ENCODE assay signal across 8 cellular contexts in genomic region chr4:337143-337931, GRCh38. TPM values are rescaled to one million over a fixed set of nuclear protein-coding genes. Genes with fewer than 3 reads are reported as not detected.
DNase-seq lines count a peak whose midpoint lies in the region; ATAC-seq and TF ChIP-seq lines count a peak whose summit lies in the region.

Gene ZNF141, plus strand, starts transcription at chr4:337814. Its CDS starts 170 bp downstream, at chr4:337984.

- intact Hi-C loops in Right ventricle myocardium superior (cut with DNase I), result no loop called here
- intact Hi-C loops in tibial artery (cut with DNase I; ENCODE audit: low total_unique reads), result loop anchor here (10.0 kb wide), 3 partner anchors 93 to 337 kb away; partner anchors contain the start of genes ATP5ME and MYL5

- in situ Hi-C loops in G401 (cut with HindIII; ENCODE audit: low sequenced_read_pairs), result no loop called here

- H3K27me3 ChIP-seq in H7 (ENCODE audit: control insufficient read depth, insufficient read depth, low read length), result peaks cover 11% of the 10 kb centered on the region
- H3K27me3 ChIP-seq in adipocyte (replicated peaks; ENCODE audit: control insufficient read depth, insufficient read depth, low read length), result no peaks in the 10 kb centered on the region
- no peaks in the 10 kb centered on the region for H3K27me3 ChIP-seq in parathyroid adenoma (ENCODE audit: control insufficient read depth, insufficient read depth, low read length)
- no peaks in the 10 kb centered on the region for H3K27me3 ChIP-seq in tibial artery

- H3K4me3 ChIP-seq in H7 (ENCODE audit: insufficient read depth, low read depth, low read length) (peak within 1 kb of the TSS; percentile 91), adipocyte (ENCODE audit: low read length) (peak within 1 kb of the TSS; percentile 98), parathyroid adenoma (ENCODE audit: low read depth, low read length) (peak within 1 kb of the TSS; percentile 70), tibial artery (peak within 1 kb of the TSS; percentile 87 to 89)

- H3K79me2 ChIP-seq in parathyroid adenoma, result peaks cover 18% of the 10 kb centered on the region

- H3K4me1 ChIP-seq in adipocyte (ENCODE audit: control insufficient read depth, insufficient read depth, low read length) (peaks cover 16% of the 10 kb centered on the region), parathyroid adenoma (no peaks in the 10 kb centered on the region), tibial artery (peaks cover 0 to 25% (median 8%) of the 10 kb centered on the region in 4 donors)

- H2AFZ ChIP-seq in parathyroid adenoma, result peak within 1 kb of the TSS; percentile 89

- H3K9me3 ChIP-seq in adipocyte (ENCODE audit: control insufficient read depth, low read length) (peaks cover 13% of the 10 kb centered on the region), parathyroid adenoma (ENCODE audit: control insufficient read depth, low read length) (no peaks in the 10 kb centered on the region), tibial artery (peaks cover 0 to 4% (median 0%) of the 10 kb centered on the region in 3 donors)

- H3K4me2 ChIP-seq in parathyroid adenoma (ENCODE audit: low read length), result peak within 1 kb of the TSS; percentile 99

- H3K9ac ChIP-seq in adipocyte (ENCODE audit: low read length) (peak within 1 kb of the TSS; percentile 94), parathyroid adenoma (peak within 1 kb of the TSS; percentile 28)

- peak; percentile 96 for ATAC-seq in Right ventricle myocardium superior (ENCODE audit: poor library complexity)

- TF ChIP-seq CTCF in parathyroid adenoma (IDR thresholded peaks at IDR 0.05), result no peak
- TF ChIP-seq CTCF in tibial artery (IDR thresholded peaks at IDR 0.05), result no peak

- peak; percentile 99 for DNase-seq in G401 (ENCODE audit: low spot score)
- DNase-seq in H7, result peak; percentile 98
- peak; percentile 74 for DNase-seq in NCI-H1048 (lab: John Stamatoyannopoulos, UW)
- DNase-seq in SW480 (ENCODE audit: low spot score), result peak; percentile 93
- DNase-seq in adipocyte (ENCODE audit: low read depth), result peak; percentile 94
- DNase-seq in Right ventricle myocardium superior, result peak; percentile 96
- peak; percentile 97 to 99 for DNase-seq in tibial artery

- H3K36me3 ChIP-seq in H7 (replicated peaks; ENCODE audit: control insufficient read depth, insufficient read depth, low read length) (no peaks in the 10 kb centered on the region), adipocyte (ENCODE audit: control insufficient read depth, insufficient read depth, low read length, severe bottlenecking) (peaks cover 5% of the 10 kb centered on the region), parathyroid adenoma (ENCODE audit: control insufficient read depth, insufficient read depth, low read length) (no peaks in the 10 kb centered on the region), tibial artery (peaks cover 0 to 17% (median 10%) of the 10 kb centered on the region in 3 donors)

- H3K27ac ChIP-seq in parathyroid adenoma, result peak within 1 kb of the TSS; percentile 92
- peak within 1 kb of the TSS; percentile 84 to 94 for H3K27ac ChIP-seq in tibial artery

RNA-seq across cellular contexts. Expression of gene ZNF141, which starts in this region (rescaled TPM):
- 10.8 and 21.2 TPM in 2 replicates for total RNA-seq in G401 (2014; rRNA removed; shearing (Covaris generic))
- total RNA-seq in H7 (2014; rRNA removed; shearing (Covaris generic)), result 16.9 and 25.0 TPM in 2 replicates
- 7.1 TPM for total RNA-seq in Right ventricle myocardium superior

Comparison
In these comparisons a context has a peak if more than half of its experiments do, and no peak if none do; other contexts are left out.
1. Peak in every context shown above with its lines: DNase-seq, ATAC-seq, H3K4me3 ChIP-seq and H3K27ac ChIP-seq.